In genomic region chr5:163248333-163248732, GRCh38 we compare ENCODE assay signal across 15 cellular contexts.
"Had no signal": no experiment of that assay in that cellular context is flagged by ENCODE, and none has a peak within 500 bp of the region (broad histone marks: within the 10 kb centered on the region; RNA-seq: fewer than 3 reads in every experiment).

No MANE protein-coding gene starts in this region.

- ATAC-seq: activated CD8-positive, alpha-beta T cell treated with anti-CD3 and anti-CD28 coated beads for 36 hours; esophagus mucosa; gastroesophageal sphincter; heart right ventricle; left ventricle myocardium superior had no signal

- H3K27ac ChIP-seq: gastroesophageal sphincter, heart right ventricle, transverse colon, uterus had no signal

- H3K4me1 ChIP-seq: gastroesophageal sphincter, heart right ventricle, transverse colon, uterus had no signal

- H3K4me3 ChIP-seq: gastroesophageal sphincter, heart right ventricle, transverse colon, uterus had no signal

- DNase-seq: activated CD4-positive, alpha-beta T cell treated with anti-CD3 and anti-CD28 coated beads, Interleukin-2, amount 10 ng/mL, durations not matched to agents 24 days and 14 days; activated CD8-positive, alpha-beta T cell treated with anti-CD3 and anti-CD28 coated beads for 36 hours; activated naive CD4-positive, alpha-beta T cell treated with Interleukin-2 at 50 U/mL for 16 hours; activated T-cell treated with anti-CD3 and anti-CD28 coated beads, Interleukin-2, amount 50 U/mL, for 24 hours; anterior cingulate cortex; effector CD4-positive, alpha-beta T cell; heart right ventricle; left ventricle myocardium superior; nucleus accumbens; stimulated activated CD4-positive, alpha-beta T cell treated with anti-CD3 and anti-CD28 coated beads, Interleukin-2, amount 100 ng/mL, for 24 hours; T1000; transverse colon; uterus had no signal

- H3K27me3 ChIP-seq: gastroesophageal sphincter, heart right ventricle, transverse colon, uterus had no signal

- H3K36me3 ChIP-seq: gastroesophageal sphincter, heart right ventricle, transverse colon, uterus had no signal

- H3K9me3 ChIP-seq: gastroesophageal sphincter, heart right ventricle, transverse colon, uterus had no signal
